8 cellular contexts compared by ENCODE assay signal in the genomic region with DNA sequence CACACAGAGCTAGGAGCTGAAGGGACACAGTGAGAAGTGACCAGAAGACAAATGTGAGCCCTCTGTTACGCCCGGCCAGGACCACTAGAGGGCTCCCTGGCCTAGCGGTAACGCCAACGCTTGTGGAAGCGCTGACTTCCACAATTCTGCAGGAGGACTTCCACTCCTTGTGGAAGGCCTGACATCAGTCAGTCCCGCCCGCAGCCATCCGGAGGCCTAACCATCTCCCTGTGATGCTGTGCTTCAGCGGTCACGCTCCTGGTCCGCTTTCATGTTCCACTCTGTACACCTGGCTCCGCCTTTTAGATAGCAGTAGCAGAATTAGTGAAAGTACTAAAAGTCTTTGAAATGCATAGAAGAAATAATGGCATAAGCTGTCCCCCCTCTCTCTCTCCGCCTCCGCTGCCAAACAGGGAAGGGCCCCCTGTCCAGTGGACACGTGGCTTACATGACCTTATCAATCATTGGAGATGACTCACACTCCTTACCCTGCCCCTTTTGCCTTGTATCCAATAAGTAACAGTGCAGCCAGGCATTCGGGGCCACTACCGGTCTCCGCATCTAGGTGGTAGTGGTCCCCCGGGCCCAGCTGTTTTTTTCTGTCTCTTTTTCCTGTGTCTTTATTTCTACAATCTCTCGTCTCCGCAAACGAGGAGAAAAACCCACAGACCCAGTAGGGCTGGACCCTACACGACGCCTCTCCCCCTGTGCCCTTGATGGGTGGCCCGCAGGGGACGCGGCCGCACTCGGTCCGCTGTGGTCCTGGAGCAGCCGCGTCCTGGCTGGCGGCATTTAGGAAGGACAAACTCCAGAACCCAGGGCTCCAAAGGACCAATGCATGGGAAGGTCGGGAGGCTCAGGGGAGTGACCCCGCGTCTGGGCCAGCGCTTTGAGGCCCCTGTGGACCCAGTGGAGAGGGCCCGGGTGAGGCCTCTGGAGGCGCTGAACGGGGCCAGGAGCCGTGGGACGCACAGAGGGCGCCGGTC. TPM values are rescaled to one million over a fixed set of nuclear protein-coding genes. Genes with fewer than 3 reads are reported as not detected.
DNase-seq lines count a peak whose midpoint lies in the region; ATAC-seq and TF ChIP-seq lines count a peak whose summit lies in the region.

No MANE protein-coding gene starts in this region.

- WGBS in heart right ventricle, 2 donors: 30 to 34% methylated on average over 45 of the region's 45 CpGs

- H3K9me3 ChIP-seq in HEK293 (ENCODE audit: control insufficient read depth, insufficient read depth, low read depth, low read length): no peaks in the 10 kb centered on the region
- peaks cover 0 to 14% (median 3%) of the 10 kb centered on the region in 11 donors for H3K9me3 ChIP-seq in heart right ventricle

- H3K27ac ChIP-seq in HEK293 (ENCODE audit: extremely low read depth, low read depth, low read length): no peak overlapping the region
- no peak overlapping the region for H3K27ac ChIP-seq in heart right ventricle

- no peaks in the 10 kb centered on the region for H3K36me3 ChIP-seq in HEK293 (ENCODE audit: control insufficient read depth in 2 of 2, insufficient read depth in 1 of 2, low read length in 2 of 2)
- H3K36me3 ChIP-seq in heart right ventricle: no peaks in the 10 kb centered on the region

- H3K4me1 ChIP-seq in HEK293 (ENCODE audit: control insufficient read depth, insufficient read depth, low read length) (no peaks in the 10 kb centered on the region), heart right ventricle (peaks cover 0 to 15% (median 11%) of the 10 kb centered on the region in 9 donors)

- DNase-seq in GF-D8 (lab: John Stamatoyannopoulos, UW): peak; percentile 34
- peak; percentile 79 for DNase-seq in NB4 (ENCODE audit: low read depth)
- DNase-seq in SW480 (ENCODE audit: low spot score): peak; percentile 92
- peak; percentile 65 for DNase-seq in amniotic stem cell (lab: John Stamatoyannopoulos, UW)
- peak; percentile 83 to 85 for DNase-seq in heart right ventricle
- DNase-seq in posterior vena cava (ENCODE audit: low spot score): peak; percentile 95

- H3K27me3 ChIP-seq in heart right ventricle: peaks cover 0 to 16% (median 0%) of the 10 kb centered on the region in 7 donors

- intact Hi-C loops in heart right ventricle (cut with DNase I) (loop anchor here in 9 of 10 donors (1.0 to 10.0 kb wide), 10 partner anchors 22 to 776 kb away; no protein-coding TSS in a partner anchor), posterior vena cava (cut with DNase I) (loop anchor here in 1 of 2 donors (2.0 kb wide), 1 partner anchor 22 kb away; no protein-coding TSS in a partner anchor)

- TF ChIP-seq CTCF in HEK293 (tag by site-specific recombination; IDR thresholded peaks at IDR 0.05): peak; percentile 81
- peak; percentile 94 for TF ChIP-seq CTCF in NB4 (IDR thresholded peaks at IDR 0.05; ENCODE audit: low read depth, low read length)
- peak; percentile 87 to 97 (median 92) for TF ChIP-seq CTCF in heart right ventricle (IDR thresholded peaks at IDR 0.05)

- CTCF ChIA-PET in HEK293 (lab: Yijun Ruan, JAX): interaction anchor here (0.6 to 5.7 kb wide), 19 partner anchors 8 to 782 kb away, joined by 3 to 71 read pairs (median 3); no protein-coding TSS in a partner anchor

- H3K4me3 ChIP-seq in HEK293 (ENCODE audit: low read depth, low read length) (no peak overlapping the region), NB4 (ENCODE audit: low read depth, low read length) (no peak overlapping the region), heart right ventricle (peak overlapping the region in 8 of 10 donors; percentile 14 to 42 (median 32))

- no peak for TF ChIP-seq POLR2A in NB4 (IDR thresholded peaks at IDR 0.05; ENCODE audit: extremely low read depth, insufficient read length)

- POLR2A ChIA-PET in HEK293 (lab: Yijun Ruan, JAX): no interaction called here

- peak; percentile 86 to 95 (median 94) for ATAC-seq in heart right ventricle
- no peak for ATAC-seq in GM18873 (IDR thresholded peaks at IDR 0.05; ENCODE audit: low FRiP score, unreplicated experiment)

TF ChIP-seq in HEK293, 187 proteins besides CTCF, POLR2A, EP300 and RAD21 (continues in another document):
- no peak for TF ChIP-seq ZNF658 (tag by site-specific recombination; IDR thresholded peaks at IDR 0.05)
- peak; percentile 44; the same call in 1 of the 2 replicates for TF ChIP-seq ZNF366 (tag by site-specific recombination; conservative IDR thresholded peaks at IDR 0.05)
- no peak for TF ChIP-seq ZNF645 (tag by site-specific recombination; IDR thresholded peaks at IDR 0.05)
- TF ChIP-seq WT1 (tag by site-specific recombination; IDR thresholded peaks at IDR 0.05): no peak
- TF ChIP-seq YY2 (tag by site-specific recombination; IDR thresholded peaks at IDR 0.05): no peak
- no peak for TF ChIP-seq ZNF132 (tag by site-specific recombination; IDR thresholded peaks at IDR 0.05; ENCODE audit: borderline replicate concordance)
- no peak for TF ChIP-seq ZBTB11 (tag by site-specific recombination; conservative IDR thresholded peaks at IDR 0.05; ENCODE audit: low read depth)
- no peak for TF ChIP-seq TSHZ1 (tag by site-specific recombination; IDR thresholded peaks at IDR 0.05; ENCODE audit: borderline replicate concordance)
- TF ChIP-seq ZFHX2 (tag by site-specific recombination; conservative IDR thresholded peaks at IDR 0.05): peak; percentile 78
- TF ChIP-seq SP2 (tag by site-specific recombination; IDR thresholded peaks at IDR 0.05): peak; percentile 61
- TF ChIP-seq ZNF785 (tag by site-specific recombination; IDR thresholded peaks at IDR 0.05): no peak
- peak; percentile 44; the same call in 1 of the 2 replicates for TF ChIP-seq ZBTB17 (tag by site-specific recombination; IDR thresholded peaks at IDR 0.05)
- no peak for TF ChIP-seq ZNF114 (tag by site-specific recombination; IDR thresholded peaks at IDR 0.05)
- no peak for TF ChIP-seq MZF1 (tag by site-specific recombination; IDR thresholded peaks at IDR 0.05; ENCODE audit: borderline replicate concordance)
- no peak for TF ChIP-seq ZBTB1 (tag by site-specific recombination; IDR thresholded peaks at IDR 0.05)
- no peak for TF ChIP-seq ZNF274 (IDR thresholded peaks at IDR 0.05; ENCODE audit: low read length)
- TF ChIP-seq ZNF274 (tag by site-specific recombination; IDR thresholded peaks at IDR 0.05; ENCODE audit: borderline replicate concordance): no peak

RNA-seq across cellular contexts. Expression of gene RPL32, which starts 27.0 kb away (rescaled TPM):
- total RNA-seq in heart right ventricle (1,000 to 10,000 TPM in 2 of 10 donors, 100 to 1,000 TPM in 8; 827 to 1,102 (median 884) TPM), posterior vena cava (1,000 to 10,000 TPM; 1,198 to 1,383 TPM)
- 1,000 to 10,000 TPM; 1,113 to 2,488 TPM for polyA plus RNA-seq in heart right ventricle

Comparison
In these comparisons a context has a peak if more than half of its experiments do, and no peak if none do; other contexts are left out.
1. DNase-seq: peak in every context shown above with its lines; median percentile 95 in posterior vena cava; 92 in SW480; 84 in heart right ventricle; 79 in NB4; 65 in amniotic stem cell; 34 in GF-D8.
2. H3K4me3 ChIP-seq: peak in heart right ventricle (8 of 10); none in HEK293 (single experiment) and NB4 (single experiment).
3. Peak in every context shown above with its lines, with median percentiles within 50 percentile points of each other: CTCF ChIP-seq.